ENCODE assay signal across 2 cellular contexts in the genomic region with DNA sequence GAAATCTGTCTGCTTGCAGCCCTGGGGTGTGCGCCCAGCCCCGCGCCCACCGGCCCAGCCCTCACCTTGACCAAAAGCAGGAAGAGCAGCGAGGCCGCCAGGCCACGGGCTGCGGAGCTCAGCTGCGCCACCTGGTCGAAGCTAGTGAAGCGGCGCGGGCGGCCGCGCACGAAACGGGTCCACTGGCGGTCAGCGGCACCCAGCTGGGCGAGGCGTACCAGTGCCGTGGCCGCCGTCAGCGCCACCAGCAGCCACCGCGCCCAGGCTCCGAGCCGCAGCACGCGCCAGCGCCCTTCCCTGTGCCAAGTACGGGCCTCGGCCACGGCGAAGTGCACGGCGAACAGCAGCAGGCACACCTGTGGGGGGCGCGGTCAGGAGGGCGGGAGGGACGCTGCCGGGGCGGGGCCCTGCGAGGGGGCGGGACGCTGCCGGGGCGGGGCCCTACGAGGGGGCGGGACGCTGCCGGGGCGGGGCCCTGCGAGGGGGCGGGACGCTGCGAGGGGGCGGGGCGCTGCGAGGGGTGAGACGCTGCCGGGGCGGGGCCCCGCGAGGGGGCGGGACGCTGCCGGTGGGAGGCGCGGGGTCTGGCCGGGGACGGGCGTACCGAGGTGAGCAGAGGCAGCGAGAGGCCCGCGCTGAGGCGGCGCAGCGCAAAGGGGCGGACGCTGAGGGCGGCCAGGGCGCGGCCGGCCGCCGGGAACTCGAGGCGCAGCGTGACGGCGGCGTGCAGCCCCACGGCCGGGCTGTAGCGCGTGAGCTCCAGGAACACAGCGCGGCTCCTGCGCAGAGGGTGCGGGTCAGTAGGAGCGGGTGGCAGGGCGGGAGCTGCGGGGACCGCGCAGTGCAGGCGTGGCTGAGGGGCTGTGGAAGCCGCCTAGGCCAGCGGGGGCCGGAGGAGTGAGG.
TF ChIP-seq lines count a peak whose summit lies in the region.

No MANE protein-coding gene starts in this region.

TF ChIP-seq in endothelial cell of umbilical vein, 7 proteins besides CTCF, POLR2A, EP300 and RAD21:
- TF ChIP-seq POLR2AphosphoS5 (IDR thresholded peaks at IDR 0.05; ENCODE audit: insufficient read depth, low read depth, low read length), result peak; percentile 36
- TF ChIP-seq EZH2 (IDR thresholded peaks at IDR 0.05; ENCODE audit: borderline replicate concordance, low read depth, low read length, severe bottlenecking), result no peak

TF ChIP-seq in GM12891, 5 proteins besides CTCF, POLR2A, EP300 and RAD21:
- TF ChIP-seq SPI1 (IDR thresholded peaks at IDR 0.05; ENCODE audit: low read depth, low read length), result no peak
- no peak for TF ChIP-seq TAF1 (IDR thresholded peaks at IDR 0.05; ENCODE audit: low read depth, low read length)
- no peak for TF ChIP-seq POLR2AphosphoS5 (IDR thresholded peaks at IDR 0.05; ENCODE audit: low read depth, low read length)
- TF ChIP-seq PAX5 (IDR thresholded peaks at IDR 0.05; ENCODE audit: insufficient read depth, low read length, severe bottlenecking), result no peak
- no peak for TF ChIP-seq POU2F2 (IDR thresholded peaks at IDR 0.05; ENCODE audit: low read depth, low read length)
